In the genomic region with DNA sequence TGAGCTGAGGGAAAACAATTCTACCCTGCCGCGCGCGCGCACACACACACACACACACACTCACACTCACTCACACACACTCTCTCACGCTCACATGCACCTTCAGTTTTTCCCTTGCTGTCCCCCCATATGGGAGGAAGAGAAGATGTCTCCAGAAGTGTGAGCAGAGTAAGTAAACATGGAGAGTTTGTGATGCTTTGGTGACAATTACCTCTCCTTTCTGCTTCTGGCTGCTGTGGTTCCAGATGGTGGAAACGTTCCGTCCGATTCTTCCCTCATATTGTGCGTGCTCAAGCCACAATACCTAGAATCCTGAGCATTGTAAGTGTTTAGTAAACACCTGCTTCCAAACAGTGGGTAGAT, we compare ENCODE assay signal across 25 cellular contexts.
"Had no signal": no experiment of that assay in that cellular context is flagged by ENCODE, and none has a peak within 500 bp of the region (broad histone marks: within the 10 kb centered on the region; RNA-seq: fewer than 3 reads in every experiment).

No MANE protein-coding gene starts in this region.

- H3K4me1 Mint-ChIP-seq: naive B cell; stimulated activated effector memory CD8-positive, alpha-beta T cell treated with anti-CD3 and anti-CD28 coated beads, Interleukin-12 subunit alpha, Interleukin-12 subunit beta, amount 100 ng/mL, for 72 hours had no signal

- ATAC-seq: naive thymus-derived CD8-positive, alpha-beta T cell; pancreas; psoas muscle; stimulated activated effector memory CD8-positive, alpha-beta T cell treated with anti-CD3 and anti-CD28 coated beads, Interleukin-12 subunit alpha, Interleukin-12 subunit beta, amount 100 ng/mL, for 72 hours; stimulated activated naive B cell treated with anti-CD40 and anti-IgM and Interleukin-4, amounts not matched to agents 10 μg/mL and 1 μg/mL and 100 μg/mL, for 72 hours had no signal

- FAIRE-seq: pancreas, urothelium cell line had no signal

- H3K36me3 ChIP-seq: neutrophil, pancreas, spleen, stomach, thoracic aorta, thyroid gland, tibial nerve, upper lobe of left lung, vagina had no signal

- H3K4me3 Mint-ChIP-seq: naive B cell; naive thymus-derived CD8-positive, alpha-beta T cell; natural killer cell treated with Interleukin-12 subunit alpha and Interleukin-12 subunit beta and Interleukin-15 and Interleukin-18, amount 100 ng/mL, for 72 hours; stimulated activated effector memory CD8-positive, alpha-beta T cell treated with anti-CD3 and anti-CD28 coated beads, Interleukin-12 subunit alpha, Interleukin-12 subunit beta, amount 100 ng/mL, for 72 hours; stimulated activated naive B cell treated with anti-CD40 and anti-IgM and Interleukin-4, amounts not matched to agents 10 μg/mL and 1 μg/mL and 100 μg/mL, for 72 hours; stimulated activated naive CD8-positive, alpha-beta T cell treated with anti-CD3 and anti-CD28 coated beads, Interleukin-15, Interleukin-2, amounts not matched to agents 100 ng/mL and 50 ng/mL, for 24 hours had no signal

- H3K27me3 ChIP-seq: thyroid gland, vagina had no signal

- H3K36me3 Mint-ChIP-seq: naive B cell; naive thymus-derived CD8-positive, alpha-beta T cell; natural killer cell treated with Interleukin-12 subunit alpha and Interleukin-12 subunit beta and Interleukin-15 and Interleukin-18, amount 100 ng/mL, for 72 hours; stimulated activated effector memory CD8-positive, alpha-beta T cell treated with anti-CD3 and anti-CD28 coated beads, Interleukin-12 subunit alpha, Interleukin-12 subunit beta, amount 100 ng/mL, for 72 hours; stimulated activated naive B cell treated with anti-CD40 and anti-IgM and Interleukin-4, amounts not matched to agents 10 μg/mL and 1 μg/mL and 100 μg/mL, for 72 hours had no signal

- H3K9me3 Mint-ChIP-seq: natural killer cell treated with Interleukin-12 subunit alpha and Interleukin-12 subunit beta and Interleukin-15 and Interleukin-18, amount 100 ng/mL, for 72 hours; stimulated activated effector memory CD8-positive, alpha-beta T cell treated with anti-CD3 and anti-CD28 coated beads, Interleukin-12 subunit alpha, Interleukin-12 subunit beta, amount 100 ng/mL, for 72 hours; stimulated activated naive B cell treated with anti-CD40 and anti-IgM and Interleukin-4, amounts not matched to agents 10 μg/mL and 1 μg/mL and 100 μg/mL, for 72 hours; stimulated activated naive CD8-positive, alpha-beta T cell treated with anti-CD3 and anti-CD28 coated beads, Interleukin-15, Interleukin-2, amounts not matched to agents 100 ng/mL and 50 ng/mL, for 24 hours had no signal

- H3K27ac ChIP-seq: neutrophil, pancreas, psoas muscle, spleen, stomach, thoracic aorta, tibial nerve, upper lobe of left lung, vagina had no signal

- H3K4me1 ChIP-seq: pancreas, psoas muscle, spleen, upper lobe of left lung had no signal

- H3K4me3 ChIP-seq: pancreas, psoas muscle, skin epidermis, smooth muscle cell, spleen, stomach, thoracic aorta, thyroid gland, tibial nerve, upper lobe of left lung, vagina had no signal

- H3K27ac Mint-ChIP-seq: naive B cell; naive thymus-derived CD8-positive, alpha-beta T cell; natural killer cell treated with Interleukin-12 subunit alpha and Interleukin-12 subunit beta and Interleukin-15 and Interleukin-18, amount 100 ng/mL, for 72 hours; stimulated activated effector memory CD8-positive, alpha-beta T cell treated with anti-CD3 and anti-CD28 coated beads, Interleukin-12 subunit alpha, Interleukin-12 subunit beta, amount 100 ng/mL, for 72 hours; stimulated activated naive B cell treated with anti-CD40 and anti-IgM and Interleukin-4, amounts not matched to agents 10 μg/mL and 1 μg/mL and 100 μg/mL, for 72 hours; stimulated activated naive CD8-positive, alpha-beta T cell treated with anti-CD3 and anti-CD28 coated beads, Interleukin-15, Interleukin-2, amounts not matched to agents 100 ng/mL and 50 ng/mL, for 24 hours had no signal

- H3K9me3 ChIP-seq: neutrophil, pancreas, psoas muscle, spleen, stomach, thoracic aorta, thyroid gland, tibial nerve, upper lobe of left lung, vagina had no signal

- H3K4me2 ChIP-seq: smooth muscle cell had no signal

- DNase-seq: naive B cell; naive thymus-derived CD8-positive, alpha-beta T cell; nucleus accumbens; psoas muscle; spleen; stimulated activated CD4-positive, alpha-beta T cell treated with anti-CD3 and anti-CD28 coated beads, Interleukin-12 subunit alpha, Interleukin-12 subunit beta, amount 100 ng/mL, for 4 hours; stimulated activated CD4-positive, alpha-beta T cell treated with anti-CD3 and anti-CD28 coated beads, Interleukin-1b, Interleukin-23, amount 100 ng/mL, for 48 hours; stimulated activated CD4-positive, alpha-beta T cell treated with anti-CD3 and anti-CD28 coated beads, Interleukin-4, amount 100 ng/mL, for 1 hour; stimulated activated naive B cell treated with anti-CD40 and anti-IgM and Interleukin-4, amounts not matched to agents 10 μg/mL and 1 μg/mL and 100 μg/mL, for 72 hours; stimulated activated naive CD4-positive, alpha-beta T cell treated with Interleukin-2 at 50 U/mL for 16 hours; stomach; thyroid gland; trophoblast cell had no signal
